1 cellular context compared by ENCODE assay signal in genomic region chr3:9731206-9732079, GRCh38.
TF ChIP-seq lines count a peak whose summit lies in the region.

Gene BRPF1 (plus strand): TSS chr3:9731735. CDS start chr3:9734141, 2,406 bp downstream.

TF ChIP-seq in K562, 482 proteins besides CTCF, POLR2A, EP300 and RAD21 (continued from another document and continues in another):
- TF ChIP-seq ZSCAN32 (CRISPR knock-in tag; IDR thresholded peaks at IDR 0.05), result no peak
- peak; percentile 69 for TF ChIP-seq NCOR1 (IDR thresholded peaks at IDR 0.05)
- TF ChIP-seq PPARD (CRISPR knock-in tag; IDR thresholded peaks at IDR 0.05), result no peak
- TF ChIP-seq TSC22D4 (tag; IDR thresholded peaks at IDR 0.05), result no peak
- TF ChIP-seq GATAD2A (IDR thresholded peaks at IDR 0.05), result peak; percentile 61; the same call in 1 of the 2 replicates
- TF ChIP-seq NBN (IDR thresholded peaks at IDR 0.05; ENCODE audit: low read depth), result no peak
- TF ChIP-seq ZNF282 (CRISPR knock-in tag; IDR thresholded peaks at IDR 0.05), result 0 out of 2 replicates have a peak, but pooled peaks have one; percentile 17
- no peak for TF ChIP-seq HMG20A (CRISPR knock-in tag; conservative IDR thresholded peaks at IDR 0.05)
- TF ChIP-seq ZNF668 (CRISPR knock-in tag; IDR thresholded peaks at IDR 0.05), result no peak
- no peak for TF ChIP-seq ZNF197 (CRISPR knock-in tag; IDR thresholded peaks at IDR 0.05; ENCODE audit: low read depth)
- peak; percentile 78 for TF ChIP-seq MBD2 (IDR thresholded peaks at IDR 0.05; ENCODE audit: borderline replicate concordance, low read depth)
- TF ChIP-seq KDM2B (CRISPR knock-in tag; IDR thresholded peaks at IDR 0.05), result peak; percentile 9; the same call in 1 of the 2 replicates
- peak; percentile 43; the same call in 1 of the 2 replicates for TF ChIP-seq TAF7 (tag; IDR thresholded peaks at IDR 0.05)
- no peak for TF ChIP-seq ZNF699 (CRISPR knock-in tag; IDR thresholded peaks at IDR 0.05; ENCODE audit: insufficient replicate concordance)
- TF ChIP-seq ZBTB2 (IDR thresholded peaks at IDR 0.05), result peak; percentile 97
- TF ChIP-seq POLR2AphosphoS5 (IDR thresholded peaks at IDR 0.05; ENCODE audit: control insufficient read depth, insufficient read depth, low read depth, low read length), result peak; percentile 75
- TF ChIP-seq GTF2B (IDR thresholded peaks at IDR 0.05; ENCODE audit: extremely low read depth, insufficient read length), result no peak
- TF ChIP-seq KLF1 (tag; IDR thresholded peaks at IDR 0.05), result peak; percentile 95
- no peak for TF ChIP-seq ZNF146 (CRISPR knock-in tag; IDR thresholded peaks at IDR 0.05; ENCODE audit: unreplicated experiment)
- TF ChIP-seq BCLAF1 (IDR thresholded peaks at IDR 0.05; ENCODE audit: borderline replicate concordance in 1 of 2, control insufficient read depth in 1 of 2, low read depth in 2 of 2, low read length in 1 of 2), result no peak
- TF ChIP-seq ZBTB8A (IDR thresholded peaks at IDR 0.05; ENCODE audit: partially characterized antibody), result no peak
- TF ChIP-seq TCF3 (CRISPR knock-in tag; IDR thresholded peaks at IDR 0.05), result 0 out of 2 replicates have a peak, but pooled peaks have one; percentile 11
- TF ChIP-seq CREB3 (tag; conservative IDR thresholded peaks at IDR 0.05; ENCODE audit: low read depth), result 0 out of 2 replicates have a peak, but pooled peaks have one; percentile 69
- no peak for TF ChIP-seq ZNF586 (CRISPR knock-in tag; conservative IDR thresholded peaks at IDR 0.05)
- TF ChIP-seq CHD1 (IDR thresholded peaks at IDR 0.05; ENCODE audit: low read length), result no peak
- peak; percentile 89 for TF ChIP-seq TFAP4 (CRISPR knock-in tag; IDR thresholded peaks at IDR 0.05; ENCODE audit: borderline replicate concordance)
- peak; percentile 97 for TF ChIP-seq SOX6 (IDR thresholded peaks at IDR 0.05)
- no peak for TF ChIP-seq JUN (IDR thresholded peaks at IDR 0.05; ENCODE audit: borderline replicate concordance, low read depth, low read length)
- TF ChIP-seq JUN (CRISPR knock-in tag; IDR thresholded peaks at IDR 0.05; ENCODE audit: borderline replicate concordance), result no peak
- TF ChIP-seq LEF1 (IDR thresholded peaks at IDR 0.05), result no peak
- no peak; the same call in 1 of the 2 replicates for TF ChIP-seq ZNF445 (CRISPR knock-in tag; IDR thresholded peaks at IDR 0.05; ENCODE audit: low read depth)
- TF ChIP-seq ATF1 (CRISPR knock-in tag; IDR thresholded peaks at IDR 0.05), result peak; percentile 40; the same call in 1 of the 2 replicates
- peak; percentile 97 for TF ChIP-seq ATF1 (tag; IDR thresholded peaks at IDR 0.05)
- TF ChIP-seq EWSR1 (IDR thresholded peaks at IDR 0.05; ENCODE audit: borderline replicate concordance, low read depth, partially characterized antibody), result no peak
- 0 out of 2 replicates have a peak, but pooled peaks have one; percentile 49 for TF ChIP-seq ZNF75A (CRISPR knock-in tag; IDR thresholded peaks at IDR 0.05)
- no peak for TF ChIP-seq TEAD2 (tag; IDR thresholded peaks at IDR 0.05)
- no peak for TF ChIP-seq NFXL1 (CRISPR knock-in tag; IDR thresholded peaks at IDR 0.05)
- TF ChIP-seq GABPB1 (CRISPR knock-in tag; IDR thresholded peaks at IDR 0.05), result peak; percentile 85
- peak; percentile 87 to 90 for TF ChIP-seq NRF1 (conservative IDR thresholded peaks at IDR 0.05 in 1 of 2, IDR thresholded peaks at IDR 0.05 in 1 of 2)
- TF ChIP-seq ZNF644 (tag; IDR thresholded peaks at IDR 0.05; ENCODE audit: low read depth), result no peak
- no peak for TF ChIP-seq FOS (IDR thresholded peaks at IDR 0.05; ENCODE audit: extremely low read depth, insufficient read length)
- TF ChIP-seq ZNF589 (CRISPR knock-in tag; IDR thresholded peaks at IDR 0.05; ENCODE audit: low read depth), result no peak
- no peak for TF ChIP-seq SP2 (IDR thresholded peaks at IDR 0.05; ENCODE audit: extremely low read depth, low read depth, low read length, poor library complexity, severe bottlenecking)
- peak in 1 of 2 experiments; percentile 71; a peak in 1 of 4 replicates for TF ChIP-seq SRF (CRISPR knock-in tag; IDR thresholded peaks at IDR 0.05)
- no peak; the same call in 1 of the 2 replicates for TF ChIP-seq MGA (IDR thresholded peaks at IDR 0.05)
- TF ChIP-seq MCM5 (IDR thresholded peaks at IDR 0.05; ENCODE audit: low read depth), result no peak
- TF ChIP-seq MEF2D (tag; conservative IDR thresholded peaks at IDR 0.05; ENCODE audit: low read depth), result 0 out of 2 replicates have a peak, but pooled peaks have one; percentile 42
- TF ChIP-seq MXD1 (CRISPR knock-in tag; IDR thresholded peaks at IDR 0.05; ENCODE audit: borderline replicate concordance, poor library complexity, severe bottlenecking), result no peak
- TF ChIP-seq RBM17 (IDR thresholded peaks at IDR 0.05; ENCODE audit: borderline replicate concordance, low read depth, low read length), result no peak
- TF ChIP-seq ZNF707 (CRISPR knock-in tag; conservative IDR thresholded peaks at IDR 0.05), result no peak
